27 cellular contexts compared by ENCODE assay signal in the genomic region with DNA sequence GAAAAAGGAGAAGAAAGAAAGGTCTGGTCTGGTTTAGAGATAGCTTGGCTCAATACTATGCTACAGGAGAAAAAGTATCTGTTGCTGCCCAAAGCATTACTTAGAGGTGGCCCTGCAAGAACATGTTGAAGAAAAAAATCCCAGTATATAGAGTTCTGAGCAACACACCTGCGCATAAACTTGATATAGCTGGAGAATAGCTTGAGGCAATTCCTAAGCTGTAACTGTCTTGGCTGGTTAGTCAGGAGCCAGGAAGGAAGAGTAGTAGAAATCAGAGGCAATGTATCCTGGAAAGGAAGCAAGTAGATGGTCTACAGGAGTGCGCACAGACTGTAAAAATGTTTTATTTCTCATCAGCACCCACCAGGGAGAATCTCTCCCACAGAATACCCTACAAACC.
"Had no signal": no experiment of that assay in that cellular context is flagged by ENCODE, and none has a peak within 500 bp of the region (broad histone marks: within the 10 kb centered on the region; RNA-seq: fewer than 3 reads in every experiment).

No MANE protein-coding gene starts in this region.

- H3K27ac ChIP-seq: stomach, suprapubic skin, testis, thoracic aorta, thyroid gland, tibial artery, tibial nerve, transverse colon, upper lobe of left lung, upper lobe of right lung, uterus, vagina had no signal

- ATAC-seq: stimulated activated effector memory CD8-positive, alpha-beta T cell treated with anti-CD3 and anti-CD28 coated beads, Interleukin-12 subunit alpha, Interleukin-12 subunit beta, amount 100 ng/mL, for 72 hours; stimulated activated memory B cell treated with anti-CD40 and anti-IgM and Interleukin-4, amounts not matched to agents 10 μg/mL and 1 μg/mL and 100 μg/mL, for 72 hours; stimulated activated naive B cell treated with anti-CD40 and anti-IgM and Interleukin-4, amounts not matched to agents 10 μg/mL and 1 μg/mL and 100 μg/mL, for 72 hours; stimulated activated naive CD8-positive, alpha-beta T cell treated with anti-CD3 and anti-CD28 coated beads, Interleukin-15, amount 100 ng/mL, for 72 hours; stimulated activated naive CD8-positive, alpha-beta T cell treated with anti-CD3 and anti-CD28 coated beads, Interleukin-15, Interleukin-2, amounts not matched to agents 100 U/mL and 50 U/mL, for 24 hours; upper lobe of right lung had no signal

- H3K4me1 ChIP-seq: stomach, suprapubic skin, testis, thyroid gland, tibial artery, tibial nerve, transverse colon, upper lobe of left lung, upper lobe of right lung, uterus, vagina had no signal

- DNase-seq: stimulated activated CD4-positive, alpha-beta T cell treated with anti-CD3 and anti-CD28 coated beads, Interleukin-2, amount 100 ng/mL, for 48 hours; stimulated activated CD4-positive, alpha-beta T cell treated with anti-CD3 and anti-CD28 coated beads, Interleukin-4, amount 100 ng/mL, for 1 hour; stimulated activated CD4-positive, alpha-beta T cell treated with anti-CD3 and anti-CD28 coated beads, Interleukin-4, amount 100 ng/mL, for 24 hours; stimulated activated CD4-positive, alpha-beta T cell treated with anti-CD3 and anti-CD28 coated beads, Interleukin-4, amount 100 ng/mL, for 4 hours; stimulated activated CD8-positive, alpha-beta memory T cell treated with anti-CD3 and anti-CD28 coated beads, Interleukin-4, amount 100 ng/mL, for 48 hours; stimulated activated naive B cell treated with anti-CD40 and anti-IgM and Interleukin-4, amounts not matched to agents 10 μg/mL and 1 μg/mL and 100 μg/mL, for 72 hours; stimulated activated naive CD4-positive, alpha-beta T cell; stimulated activated naive CD4-positive, alpha-beta T cell treated with Interleukin-2 at 50 U/mL for 16 hours; stimulated activated naive CD8-positive, alpha-beta T cell treated with anti-CD3 and anti-CD28 coated beads, Interleukin-15, amount 100 ng/mL, for 72 hours; stimulated activated naive CD8-positive, alpha-beta T cell treated with anti-CD3 and anti-CD28 coated beads, Interleukin-15, Interleukin-2, amounts not matched to agents 100 U/mL and 50 U/mL, for 24 hours; stomach; substantia nigra; testis; thyroid gland; tibial artery; transverse colon; trophoblast cell; upper lobe of left lung; upper lobe of right lung; uterus had no signal

- H3K4me3 ChIP-seq: stomach, suprapubic skin, testis, thoracic aorta, thyroid gland, tibial artery, tibial nerve, transverse colon, upper lobe of left lung, upper lobe of right lung, uterus, vagina had no signal

- FAIRE-seq: urothelium cell line had no signal

- H3K27me3 ChIP-seq: stomach, suprapubic skin, testis, thyroid gland, tibial artery, tibial nerve, transverse colon, upper lobe of left lung, upper lobe of right lung, uterus, vagina had no signal

- H3K36me3 ChIP-seq: stomach, suprapubic skin, thoracic aorta, thyroid gland, tibial artery, tibial nerve, transverse colon, upper lobe of left lung, upper lobe of right lung, uterus, vagina had no signal

- H3K9me3 ChIP-seq: suprapubic skin, testis, thoracic aorta, thyroid gland, tibial artery, tibial nerve, transverse colon, upper lobe of left lung, upper lobe of right lung, uterus, vagina had no signal
